Comparison of ENCODE assay signal across 8 cellular contexts in the genomic region with DNA sequence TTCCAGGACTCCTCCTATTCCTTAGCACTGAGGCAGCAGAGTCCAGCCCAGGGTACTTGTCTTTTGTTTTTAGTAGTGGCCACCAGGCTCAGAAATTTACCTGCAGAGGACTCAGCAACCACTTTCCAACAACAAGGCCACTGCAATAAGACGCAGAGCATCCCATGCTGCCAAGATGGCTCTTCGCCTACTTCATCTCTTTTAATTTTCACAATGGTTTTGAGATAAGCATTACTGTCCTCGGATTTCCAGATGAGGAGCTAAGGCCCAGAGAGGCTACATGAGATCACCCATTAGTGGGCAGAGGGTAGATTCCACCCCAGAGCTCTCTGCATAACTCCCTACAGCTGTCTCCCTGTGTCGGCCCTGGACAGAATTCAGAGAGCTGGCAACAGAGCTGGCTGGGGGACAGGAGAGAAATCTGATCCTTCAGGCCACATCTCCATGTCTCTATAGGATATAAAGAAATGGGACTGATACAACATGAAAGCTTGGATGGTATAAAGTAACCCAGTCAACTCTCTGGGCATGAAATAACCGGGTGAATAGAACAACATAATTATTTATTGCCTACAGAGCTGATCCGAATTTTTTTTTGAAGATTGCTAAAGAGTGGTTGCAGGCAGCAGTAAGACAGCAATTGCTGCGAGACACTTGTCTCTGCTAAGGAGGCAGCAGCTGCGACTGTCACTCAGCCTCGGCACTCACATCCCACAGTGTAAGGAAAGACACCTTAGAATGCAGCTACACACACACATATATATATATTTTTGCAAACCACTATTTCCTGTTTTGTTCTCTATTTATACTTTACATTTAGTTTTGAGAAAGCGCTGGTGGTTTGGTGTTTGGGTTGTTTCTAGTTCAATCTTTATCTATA. TPM values are rescaled to one million over a fixed set of nuclear protein-coding genes. Genes with fewer than 3 reads are reported as not detected.
DNase-seq lines count a peak whose midpoint lies in the region; ATAC-seq and TF ChIP-seq lines count a peak whose summit lies in the region.

No MANE protein-coding gene starts in this region.

- peaks cover 84% of the 10 kb centered on the region for H3K27me3 Mint-ChIP-seq in Calu3 (ENCODE audit: unreplicated experiment)

- intact Hi-C loops in sciatic nerve (cut with DNase I) = no loop called here
- intact Hi-C loops in Calu3 (cut with micrococcal nuclease; ENCODE audit: unreplicated experiment) = no loop called here

- no peak overlapping the region for H3K4me3 Mint-ChIP-seq in Calu3 (ENCODE audit: low read depth, unreplicated experiment)

- no peak for TF ChIP-seq CTCF in Calu3 (IDR thresholded peaks at IDR 0.05; ENCODE audit: unreplicated experiment)

- CTCF ChIA-PET in Calu3 (lab: Charles Lee) = no interaction called here

- no peaks in the 10 kb centered on the region for H3K4me1 Mint-ChIP-seq in Calu3 (ENCODE audit: low read depth, unreplicated experiment)

- BruUV-seq in Calu3 (replicated peaks; lab: Mats Ljungman, UMichigan) = no TSS peak

- no peak overlapping the region for H3K27ac Mint-ChIP-seq in Calu3 (ENCODE audit: unreplicated experiment)

- no peaks in the 10 kb centered on the region for H3K9me3 Mint-ChIP-seq in Calu3 (ENCODE audit: low read depth, unreplicated experiment)

- H3K36me3 Mint-ChIP-seq in Calu3 (ENCODE audit: insufficient read depth, unreplicated experiment) = no peaks in the 10 kb centered on the region

- DNase-seq in NCI-H1092 treated with DMSO at 0.1 percent for 48 hours (lab: John Stamatoyannopoulos, UW) (peak; percentile 25), NCI-H1092 (lab: John Stamatoyannopoulos, UW) (no peak), T-helper 1 cell (peak in 3 of 5 donors; percentile 13 to 57 (median 23)), putamen (ENCODE audit: low spot score) (peak; percentile 11), sciatic nerve (ENCODE audit: low spot score) (no peak), Calu3 (no peak), NCI-H345 treated with DMSO at 0.1 percent for 48 hours (lab: John Stamatoyannopoulos, UW; ENCODE audit: unreplicated experiment) (no peak)

- ATAC-seq in HG02885 (IDR thresholded peaks at IDR 0.05; ENCODE audit: poor library complexity, unreplicated experiment) (peak; percentile 97), sciatic nerve (no peak)

RNA-seq across cellular contexts. Expression of gene SCML4, which starts 37.2 kb away (rescaled TPM):
- total RNA-seq in sciatic nerve (0.80 TPM), Calu3 (2022) (not detected in 2 replicates)

Comparison
In these comparisons a context has a peak if more than half of its experiments do, and no peak if none do; other contexts are left out.
1. DNase-seq: peak in NCI-H1092 treated with DMSO at 0.1 percent for 48 hours (single experiment), T-helper 1 cell (3 of 5) and putamen (single experiment); none in NCI-H1092 (single experiment), sciatic nerve (single experiment), Calu3 (single experiment) and NCI-H345 treated with DMSO at 0.1 percent for 48 hours (single experiment).